Comparison of ENCODE assay signal across 18 cellular contexts in genomic region chr14:61747342-61747741, GRCh38. TPM values are rescaled to one million over a fixed set of nuclear protein-coding genes. Genes with fewer than 3 reads are reported as not detected.
A peak's percentile ranks its signal among the peaks of the same experiment; 100 is the strongest.
DNase-seq lines count a peak whose midpoint lies in the region; ATAC-seq, FAIRE-seq and TF ChIP-seq lines count a peak whose summit lies in the region.
"Had no signal": no experiment of that assay in that cellular context is flagged by ENCODE, and none has a peak within 500 bp of the region (broad histone marks: within the 10 kb centered on the region; RNA-seq: fewer than 3 reads in every experiment).

No MANE protein-coding gene starts in this region.

- peak overlapping the region; percentile 74 for H3K4me2 ChIP-seq in A549

- H3K36me3 ChIP-seq in ACC112 (ENCODE audit: insufficient read depth, low read length) (peaks cover 84% of the 10 kb centered on the region), RWPE2 (ENCODE audit: low read depth) (peaks cover 83% of the 10 kb centered on the region)

- no peak for TF ChIP-seq RAD21 in A549 (conservative IDR thresholded peaks at IDR 0.05 in 1 of 2, IDR thresholded peaks at IDR 0.05 in 1 of 2)

- ATAC-seq in A549: no peak
- ATAC-seq in RWPE2 (ENCODE audit: low read depth): no peak
- ATAC-seq in HG02981 (IDR thresholded peaks at IDR 0.05; ENCODE audit: unreplicated experiment): no peak
- ATAC-seq: left colon had no signal

- no peak for TF ChIP-seq POLR2A in A549 (IDR thresholded peaks at IDR 0.05; ENCODE audit: low read length)

- H3K79me2 ChIP-seq in ACC112 (ENCODE audit: control insufficient read depth, insufficient read depth, low read length, unreplicated experiment): peaks cover 67% of the 10 kb centered on the region

- WGBS in A549 (ENCODE audit: missing lambda C conversion rate): 72% methylated on average over 3 of the region's 3 CpGs

- peaks cover 58% of the 10 kb centered on the region for H3K4me1 ChIP-seq in A549
- peaks cover 50% of the 10 kb centered on the region for H3K4me1 ChIP-seq in ACC112 (ENCODE audit: control insufficient read depth, insufficient read depth, low read length, unreplicated experiment)
- peaks cover 45% of the 10 kb centered on the region for H3K4me1 ChIP-seq in RWPE2 (ENCODE audit: insufficient read depth, poor library complexity, severe bottlenecking)

- CTCF ChIA-PET in A549 (lab: Yijun Ruan, JAX): interaction anchor here (1.4 kb wide), 1 partner anchor 90 kb away, joined by 10 read pairs; no protein-coding TSS in a partner anchor

- H3K27me3 ChIP-seq in ACC112 (ENCODE audit: insufficient read depth, low read length) (no peaks in the 10 kb centered on the region), RWPE2 (ENCODE audit: insufficient read depth, poor library complexity, severe bottlenecking) (no peaks in the 10 kb centered on the region)
- H3K27me3 ChIP-seq: BLaER1 treated with 17β-estradiol and CSF1 and Interleukin-3, amounts not matched to agents 10 nM and 100 nM; tibial nerve had no signal

- POLR2A ChIA-PET in A549 (lab: Yijun Ruan, JAX): no interaction called here

- H3K9me3 ChIP-seq in A549 (no peaks in the 10 kb centered on the region), RWPE2 (ENCODE audit: severe bottlenecking) (no peaks in the 10 kb centered on the region)
- H3K9me3 ChIP-seq: BLaER1 treated with 17β-estradiol and CSF1 and Interleukin-3, amounts not matched to agents 10 nM and 100 nM; tibial nerve had no signal

- H3K4me3 ChIP-seq in A549 (no peak overlapping the region), ACC112 (ENCODE audit: low read depth, low read length) (peak overlapping the region; percentile 81), RWPE2 (ENCODE audit: severe bottlenecking) (peak overlapping the region; percentile 28), choroid plexus epithelial cell (ENCODE audit: low read depth, low read length) (no peak overlapping the region)
- H3K4me3 ChIP-seq: tibial nerve had no signal

- no peak overlapping the region for H2AFZ ChIP-seq in ACC112 (ENCODE audit: low read length, unreplicated experiment)

- no peak for TF ChIP-seq EP300 in A549 (IDR thresholded peaks at IDR 0.05)

- no peak for TF ChIP-seq CTCF in A549 (IDR thresholded peaks at IDR 0.05)
- no peak for TF ChIP-seq CTCF in RWPE2 (IDR thresholded peaks at IDR 0.05; ENCODE audit: poor library complexity, severe bottlenecking)
- TF ChIP-seq CTCF in choroid plexus epithelial cell (conservative IDR thresholded peaks at IDR 0.05; ENCODE audit: low read depth, low read length): no peak

- no peak for FAIRE-seq in A549 (lab: Jason Lieb, UNC)

- H3K27ac ChIP-seq in A549: no peak overlapping the region
- H3K27ac ChIP-seq in ACC112 (ENCODE audit: low read depth, low read length): peak overlapping the region; percentile 82
- H3K27ac ChIP-seq in RWPE2 (ENCODE audit: poor library complexity, severe bottlenecking): peak overlapping the region; percentile 94
- H3K27ac ChIP-seq: tibial nerve, VCaP had no signal

- DNase-seq in A549 (ENCODE audit: low read depth in 1 of 2, low spot score in 1 of 2): no peak
- no peak for DNase-seq in RWPE2 (ENCODE audit: low spot score)
- DNase-seq in choroid plexus epithelial cell (ENCODE audit: low read depth): peak; percentile 52
- DNase-seq in stimulated activated CD4-positive, alpha-beta T cell treated with anti-CD3 and anti-CD28 coated beads, Interleukin-1b, Interleukin-23, amount 100 ng/mL, for 48 hours: no peak
- DNase-seq in cerebellar cortex (ENCODE audit: low spot score): no peak
- DNase-seq: activated naive CD4-positive, alpha-beta T cell treated with anti-CD3 and anti-CD28 coated beads, Interleukin-2, amount 50 U/mL, for 16 hours; DMS153; effector memory CD4-positive, alpha-beta T cell; hypothalamus; left colon; NCI-H2029 treated with DMSO at 0.1 percent for 48 hours; NCI-H526; occipital lobe had no signal

TF ChIP-seq in A549, 52 proteins besides CTCF, POLR2A, EP300 and RAD21:
- TF ChIP-seq BCL3 (IDR thresholded peaks at IDR 0.05) (no peak), CEBPB (IDR thresholded peaks at IDR 0.05) (peak; percentile 10 to 16; a peak in 1 of 4 replicates)
TF ChIP-seq in A549: peak in this region for 1.

RNA-seq across cellular contexts. Expression of gene SNAPC1, which starts 14.9 kb away (rescaled TPM):
- 15.2 and 30.5 TPM in 2 replicates for polyA plus RNA-seq in A549 (2011; rRNA removed)
- polyA plus RNA-seq in A549 (2012; cell fraction: cytosol; rRNA removed): 4.7 and 5.9 TPM in 2 replicates
- 2.6 and 5.7 TPM in 2 replicates for polyA plus RNA-seq in A549 (2012; cell fraction: nucleus; rRNA removed)
- polyA plus RNA-seq in A549 (2017; fragmentation: RNase III; extraction: RNeasy Plus Mini Kit Qiagen cat#74134 plus additional on column Dnase treatment): 22.3 to 24.5 TPM (median 22.8 TPM) in 3 replicates
- polyA minus RNA-seq in A549 (2011; rRNA and poly(A)+ RNA removed): 2.7 and 3.6 TPM in 2 replicates

RNA-seq across cellular contexts. Expression of gene HIF1A, which starts 52.0 kb away (rescaled TPM):
- polyA plus RNA-seq in A549 (2011; rRNA removed): 284 and 383 TPM in 2 replicates
- polyA plus RNA-seq in A549 (2012; cell fraction: cytosol; rRNA removed): 27.9 and 38.2 TPM in 2 replicates
- polyA plus RNA-seq in A549 (2012; cell fraction: nucleus; rRNA removed): 38.2 and 49.4 TPM in 2 replicates
- 280 to 397 TPM (median 391 TPM) in 3 replicates for polyA plus RNA-seq in A549 (2017; fragmentation: RNase III; extraction: RNeasy Plus Mini Kit Qiagen cat#74134 plus additional on column Dnase treatment)
- 228 and 254 TPM in 2 replicates for polyA minus RNA-seq in A549 (2011; rRNA and poly(A)+ RNA removed)

Comparison
In these comparisons a context has a peak if more than half of its experiments do, and no peak if none do; other contexts are left out.
1. H3K27ac ChIP-seq: peak in ACC112 (single experiment) and RWPE2 (single experiment); none in A549 (0 of 2).
2. H3K4me3 ChIP-seq: peak in ACC112 (single experiment) and RWPE2 (single experiment); none in A549 (single experiment) and choroid plexus epithelial cell (single experiment).